ENCODE assay signal across 1 cellular context in the genomic region with DNA sequence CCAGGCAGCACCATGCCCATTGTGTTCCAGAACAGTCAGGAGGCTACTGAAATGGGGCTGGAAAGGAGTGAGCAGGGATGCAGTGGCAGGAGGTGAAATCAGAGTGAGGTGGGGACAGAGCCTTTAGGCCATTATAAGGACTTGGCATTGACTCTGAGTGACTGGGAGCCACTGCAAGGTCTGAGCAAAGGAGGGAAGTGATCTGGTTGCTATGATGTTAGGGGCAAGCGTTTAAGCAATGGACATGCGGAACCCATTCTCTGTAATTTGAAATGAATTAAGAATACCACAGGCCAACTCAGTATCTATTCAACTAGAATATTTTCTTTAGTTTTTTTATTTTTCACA.
TF ChIP-seq lines count a peak whose summit lies in the region.

No MANE protein-coding gene starts in this region.

TF ChIP-seq in H1, 55 proteins besides CTCF, POLR2A, EP300 and RAD21 (continued from another document):
- TF ChIP-seq POLR2AphosphoS5 (IDR thresholded peaks at IDR 0.05; ENCODE audit: low read depth, low read length) (no peak), GTF2F1 (IDR thresholded peaks at IDR 0.05; ENCODE audit: borderline replicate concordance, low read depth, low read length) (no peak), RXRA (IDR thresholded peaks at IDR 0.05; ENCODE audit: insufficient read depth, low read depth, low read length) (no peak), POU5F1 (IDR thresholded peaks at IDR 0.05; ENCODE audit: low read depth, low read length) (no peak), HDAC2 (IDR thresholded peaks at IDR 0.05; ENCODE audit: borderline replicate concordance in 1 of 2, low read depth in 2 of 2, low read length in 2 of 2) (no peak), CTBP2 (IDR thresholded peaks at IDR 0.05; ENCODE audit: borderline replicate concordance, insufficient read depth, insufficient read length, low read length) (no peak), GABPA (IDR thresholded peaks at IDR 0.05; ENCODE audit: borderline replicate concordance, insufficient read depth, low read length) (no peak), CEBPB (IDR thresholded peaks at IDR 0.05; ENCODE audit: low read depth, low read length) (no peak), BRCA1 (IDR thresholded peaks at IDR 0.05; ENCODE audit: low read depth, low read length) (no peak), JUND (IDR thresholded peaks at IDR 0.05; ENCODE audit: low read length) (no peak)
- TF ChIP-seq, protein P1, sequence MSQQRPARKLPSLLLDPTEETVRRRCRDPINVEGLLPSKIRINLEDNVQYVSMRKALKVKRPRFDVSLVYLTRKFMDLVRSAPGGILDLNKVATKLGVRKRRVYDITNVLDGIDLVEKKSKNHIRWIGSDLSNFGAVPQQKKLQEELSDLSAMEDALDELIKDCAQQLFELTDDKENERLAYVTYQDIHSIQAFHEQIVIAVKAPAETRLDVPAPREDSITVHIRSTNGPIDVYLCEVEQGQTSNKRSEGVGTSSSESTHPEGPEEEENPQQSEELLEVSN (IDR thresholded peaks at IDR 0.05), result no peak
- TF ChIP-seq, protein P2, sequence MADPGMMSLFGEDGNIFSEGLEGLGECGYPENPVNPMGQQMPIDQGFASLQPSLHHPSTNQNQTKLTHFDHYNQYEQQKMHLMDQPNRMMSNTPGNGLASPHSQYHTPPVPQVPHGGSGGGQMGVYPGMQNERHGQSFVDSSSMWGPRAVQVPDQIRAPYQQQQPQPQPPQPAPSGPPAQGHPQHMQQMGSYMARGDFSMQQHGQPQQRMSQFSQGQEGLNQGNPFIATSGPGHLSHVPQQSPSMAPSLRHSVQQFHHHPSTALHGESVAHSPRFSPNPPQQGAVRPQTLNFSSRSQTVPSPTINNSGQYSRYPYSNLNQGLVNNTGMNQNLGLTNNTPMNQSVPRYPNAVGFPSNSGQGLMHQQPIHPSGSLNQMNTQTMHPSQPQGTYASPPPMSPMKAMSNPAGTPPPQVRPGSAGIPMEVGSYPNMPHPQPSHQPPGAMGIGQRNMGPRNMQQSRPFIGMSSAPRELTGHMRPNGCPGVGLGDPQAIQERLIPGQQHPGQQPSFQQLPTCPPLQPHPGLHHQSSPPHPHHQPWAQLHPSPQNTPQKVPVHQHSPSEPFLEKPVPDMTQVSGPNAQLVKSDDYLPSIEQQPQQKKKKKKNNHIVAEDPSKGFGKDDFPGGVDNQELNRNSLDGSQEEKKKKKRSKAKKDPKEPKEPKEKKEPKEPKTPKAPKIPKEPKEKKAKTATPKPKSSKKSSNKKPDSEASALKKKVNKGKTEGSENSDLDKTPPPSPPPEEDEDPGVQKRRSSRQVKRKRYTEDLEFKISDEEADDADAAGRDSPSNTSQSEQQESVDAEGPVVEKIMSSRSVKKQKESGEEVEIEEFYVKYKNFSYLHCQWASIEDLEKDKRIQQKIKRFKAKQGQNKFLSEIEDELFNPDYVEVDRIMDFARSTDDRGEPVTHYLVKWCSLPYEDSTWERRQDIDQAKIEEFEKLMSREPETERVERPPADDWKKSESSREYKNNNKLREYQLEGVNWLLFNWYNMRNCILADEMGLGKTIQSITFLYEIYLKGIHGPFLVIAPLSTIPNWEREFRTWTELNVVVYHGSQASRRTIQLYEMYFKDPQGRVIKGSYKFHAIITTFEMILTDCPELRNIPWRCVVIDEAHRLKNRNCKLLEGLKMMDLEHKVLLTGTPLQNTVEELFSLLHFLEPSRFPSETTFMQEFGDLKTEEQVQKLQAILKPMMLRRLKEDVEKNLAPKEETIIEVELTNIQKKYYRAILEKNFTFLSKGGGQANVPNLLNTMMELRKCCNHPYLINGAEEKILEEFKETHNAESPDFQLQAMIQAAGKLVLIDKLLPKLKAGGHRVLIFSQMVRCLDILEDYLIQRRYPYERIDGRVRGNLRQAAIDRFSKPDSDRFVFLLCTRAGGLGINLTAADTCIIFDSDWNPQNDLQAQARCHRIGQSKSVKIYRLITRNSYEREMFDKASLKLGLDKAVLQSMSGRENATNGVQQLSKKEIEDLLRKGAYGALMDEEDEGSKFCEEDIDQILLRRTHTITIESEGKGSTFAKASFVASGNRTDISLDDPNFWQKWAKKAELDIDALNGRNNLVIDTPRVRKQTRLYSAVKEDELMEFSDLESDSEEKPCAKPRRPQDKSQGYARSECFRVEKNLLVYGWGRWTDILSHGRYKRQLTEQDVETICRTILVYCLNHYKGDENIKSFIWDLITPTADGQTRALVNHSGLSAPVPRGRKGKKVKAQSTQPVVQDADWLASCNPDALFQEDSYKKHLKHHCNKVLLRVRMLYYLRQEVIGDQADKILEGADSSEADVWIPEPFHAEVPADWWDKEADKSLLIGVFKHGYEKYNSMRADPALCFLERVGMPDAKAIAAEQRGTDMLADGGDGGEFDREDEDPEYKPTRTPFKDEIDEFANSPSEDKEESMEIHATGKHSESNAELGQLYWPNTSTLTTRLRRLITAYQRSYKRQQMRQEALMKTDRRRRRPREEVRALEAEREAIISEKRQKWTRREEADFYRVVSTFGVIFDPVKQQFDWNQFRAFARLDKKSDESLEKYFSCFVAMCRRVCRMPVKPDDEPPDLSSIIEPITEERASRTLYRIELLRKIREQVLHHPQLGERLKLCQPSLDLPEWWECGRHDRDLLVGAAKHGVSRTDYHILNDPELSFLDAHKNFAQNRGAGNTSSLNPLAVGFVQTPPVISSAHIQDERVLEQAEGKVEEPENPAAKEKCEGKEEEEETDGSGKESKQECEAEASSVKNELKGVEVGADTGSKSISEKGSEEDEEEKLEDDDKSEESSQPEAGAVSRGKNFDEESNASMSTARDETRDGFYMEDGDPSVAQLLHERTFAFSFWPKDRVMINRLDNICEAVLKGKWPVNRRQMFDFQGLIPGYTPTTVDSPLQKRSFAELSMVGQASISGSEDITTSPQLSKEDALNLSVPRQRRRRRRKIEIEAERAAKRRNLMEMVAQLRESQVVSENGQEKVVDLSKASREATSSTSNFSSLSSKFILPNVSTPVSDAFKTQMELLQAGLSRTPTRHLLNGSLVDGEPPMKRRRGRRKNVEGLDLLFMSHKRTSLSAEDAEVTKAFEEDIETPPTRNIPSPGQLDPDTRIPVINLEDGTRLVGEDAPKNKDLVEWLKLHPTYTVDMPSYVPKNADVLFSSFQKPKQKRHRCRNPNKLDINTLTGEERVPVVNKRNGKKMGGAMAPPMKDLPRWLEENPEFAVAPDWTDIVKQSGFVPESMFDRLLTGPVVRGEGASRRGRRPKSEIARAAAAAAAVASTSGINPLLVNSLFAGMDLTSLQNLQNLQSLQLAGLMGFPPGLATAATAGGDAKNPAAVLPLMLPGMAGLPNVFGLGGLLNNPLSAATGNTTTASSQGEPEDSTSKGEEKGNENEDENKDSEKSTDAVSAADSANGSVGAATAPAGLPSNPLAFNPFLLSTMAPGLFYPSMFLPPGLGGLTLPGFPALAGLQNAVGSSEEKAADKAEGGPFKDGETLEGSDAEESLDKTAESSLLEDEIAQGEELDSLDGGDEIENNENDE (IDR thresholded peaks at IDR 0.05; ENCODE audit: insufficient replicate concordance, low read length), result no peak
